ENCODE assay signal across 13 cellular contexts in the genomic region with DNA sequence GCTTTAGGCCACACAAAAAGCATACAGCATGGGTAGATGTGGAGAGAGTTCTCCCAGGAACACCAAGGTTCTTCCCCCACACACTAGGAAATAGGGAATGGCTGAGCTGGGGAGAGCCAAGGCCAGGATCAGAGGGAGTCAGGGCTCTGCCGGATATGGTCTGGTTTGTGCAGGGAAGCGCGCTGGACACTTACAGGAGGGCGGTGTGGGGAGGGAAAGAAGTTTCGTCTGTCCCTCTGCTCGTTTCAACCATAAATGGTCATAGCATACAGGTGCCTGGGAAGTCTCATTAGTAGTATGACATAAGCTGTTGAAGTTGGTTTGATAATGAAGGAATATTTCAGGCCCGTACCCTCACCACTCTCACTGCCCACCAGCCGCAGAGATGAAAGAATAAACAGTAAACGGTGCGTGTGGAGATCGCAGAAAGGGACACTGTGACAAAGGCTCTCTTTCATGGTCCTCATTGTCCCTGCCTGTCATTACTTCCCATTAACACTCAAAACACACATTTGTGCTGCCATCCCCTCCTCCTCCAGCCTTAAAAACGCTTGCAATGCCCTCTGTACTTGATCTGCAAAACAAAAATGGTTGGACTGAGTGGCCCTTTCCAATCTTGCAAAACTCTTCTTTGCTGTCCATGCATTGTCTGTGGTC.
DNase-seq lines count a peak whose midpoint lies in the region; ATAC-seq and TF ChIP-seq lines count a peak whose summit lies in the region.
"Had no signal": no experiment of that assay in that cellular context is flagged by ENCODE, and none has a peak within 500 bp of the region (broad histone marks: within the 10 kb centered on the region; RNA-seq: fewer than 3 reads in every experiment).

No MANE protein-coding gene starts in this region.

- H3K27me3 ChIP-seq in spleen (replicated peaks in 1 of 7): no peaks in the 10 kb centered on the region

- DNase-seq in activated T-cell treated with anti-CD3 and anti-CD28 coated beads, Interleukin-2, amount 50 U/mL, for 72 hours: no peak
- DNase-seq in activated T-cell treated with anti-CD3 and anti-CD28 coated beads, Interleukin-2, amount 50 U/mL, for 4 hours: no peak
- DNase-seq in T-helper 17 cell (no peak), Right ventricle myocardium superior (no peak), spleen (no peak), NK-92 (lab: John Stamatoyannopoulos, UW; ENCODE audit: unreplicated experiment) (no peak)
- no peak for DNase-seq in stimulated activated CD4-positive, alpha-beta T cell treated with anti-CD3 and anti-CD28 coated beads, Interleukin-4, amount 100 ng/mL, for 24 hours
- DNase-seq: KG1, NCI-H1436 treated with DMSO at 0.1 percent for 48 hours, NCI-H510A treated with DMSO at 0.1 percent for 48 hours, trophoblast cell had no signal

- H3K9me3 Mint-ChIP-seq in activated T-cell treated with anti-CD3 and anti-CD28 coated beads, Interleukin-2, amount 50 U/mL, for 72 hours: no peaks in the 10 kb centered on the region
- no peaks in the 10 kb centered on the region for H3K9me3 Mint-ChIP-seq in activated T-cell treated with anti-CD3 and anti-CD28 coated beads, Interleukin-2, amount 50 U/mL, for 4 hours

- no peak for TF ChIP-seq CTCF in spleen (IDR thresholded peaks at IDR 0.05 in 8 of 11, conservative IDR thresholded peaks at IDR 0.05 in 3 of 11)

- H3K9me3 ChIP-seq in T-helper 17 cell (ENCODE audit: control insufficient read depth, low read length, poor library complexity, severe bottlenecking) (no peaks in the 10 kb centered on the region), spleen (no peaks in the 10 kb centered on the region)

- WGBS in spleen, 5 donors: 76 to 84% (median 81%) methylated on average over 12 of the region's 12 CpGs

- peaks cover 15 to 30% of the 10 kb centered on the region in 2 donors for H3K36me3 Mint-ChIP-seq in activated T-cell treated with anti-CD3 and anti-CD28 coated beads, Interleukin-2, amount 50 U/mL, for 72 hours (ENCODE audit: insufficient read depth in 2 of 2)
- peaks cover 57% of the 10 kb centered on the region for H3K36me3 Mint-ChIP-seq in activated T-cell treated with anti-CD3 and anti-CD28 coated beads, Interleukin-2, amount 50 U/mL, for 4 hours (ENCODE audit: insufficient read depth)
- peaks cover 16% of the 10 kb centered on the region for H3K36me3 Mint-ChIP-seq in T-helper 17 cell (ENCODE audit: low read depth)

- H3K4me1 Mint-ChIP-seq in activated T-cell treated with anti-CD3 and anti-CD28 coated beads, Interleukin-2, amount 50 U/mL, for 72 hours (ENCODE audit: low read depth): peaks cover 96% of the 10 kb centered on the region
- peaks cover 94% of the 10 kb centered on the region for H3K4me1 Mint-ChIP-seq in activated T-cell treated with anti-CD3 and anti-CD28 coated beads, Interleukin-2, amount 50 U/mL, for 4 hours (ENCODE audit: low read depth)
- peaks cover 73% of the 10 kb centered on the region for H3K4me1 Mint-ChIP-seq in T-helper 17 cell

- TF ChIP-seq POLR2A in spleen (IDR thresholded peaks at IDR 0.05): no peak

- ATAC-seq in activated T-cell treated with anti-CD3 and anti-CD28 coated beads, Interleukin-2, amount 50 U/mL, for 72 hours (replicated peaks in 1 of 2): no peak
- no peak for ATAC-seq in activated T-cell treated with anti-CD3 and anti-CD28 coated beads, Interleukin-2, amount 50 U/mL, for 4 hours
- ATAC-seq in T-helper 17 cell: no peak
- peak; percentile 79 for ATAC-seq in Right ventricle myocardium superior (ENCODE audit: poor library complexity)
- no peak for ATAC-seq in HG03378 (IDR thresholded peaks at IDR 0.05; ENCODE audit: unreplicated experiment)
- ATAC-seq: Panc1 had no signal

- peak overlapping the region; percentile 97 for H3K27ac Mint-ChIP-seq in activated T-cell treated with anti-CD3 and anti-CD28 coated beads, Interleukin-2, amount 50 U/mL, for 72 hours
- peak overlapping the region; percentile 98 for H3K27ac Mint-ChIP-seq in T-helper 17 cell

- H3K27me3 Mint-ChIP-seq in activated T-cell treated with anti-CD3 and anti-CD28 coated beads, Interleukin-2, amount 50 U/mL, for 72 hours (ENCODE audit: low read depth): no peaks in the 10 kb centered on the region
- no peaks in the 10 kb centered on the region for H3K27me3 Mint-ChIP-seq in activated T-cell treated with anti-CD3 and anti-CD28 coated beads, Interleukin-2, amount 50 U/mL, for 4 hours (ENCODE audit: low read depth)
- no peaks in the 10 kb centered on the region for H3K27me3 Mint-ChIP-seq in T-helper 17 cell

- H3K36me3 ChIP-seq in spleen: peaks cover 0 to 92% (median 6%) of the 10 kb centered on the region in 6 donors

- H3K4me3 ChIP-seq in spleen: no peak overlapping the region

- H3K4me3 Mint-ChIP-seq in activated T-cell treated with anti-CD3 and anti-CD28 coated beads, Interleukin-2, amount 50 U/mL, for 72 hours: peak overlapping the region; percentile 72 to 84
- H3K4me3 Mint-ChIP-seq in activated T-cell treated with anti-CD3 and anti-CD28 coated beads, Interleukin-2, amount 50 U/mL, for 4 hours: no peak overlapping the region
- H3K4me3 Mint-ChIP-seq in T-helper 17 cell: peak overlapping the region; percentile 69

- H3K4me1 ChIP-seq in spleen: peaks cover 22 to 97% (median 63%) of the 10 kb centered on the region in 6 donors

- intact Hi-C loops in Right ventricle myocardium superior (cut with DNase I) (no loop called here), spleen (cut with DNase I; ENCODE audit: low total_unique reads) (no loop called here)

- H3K27ac ChIP-seq in spleen: peak overlapping the region in 5 of 8 donors; percentile 20 to 79 (median 77)
